ENCODE assay signal across 1 cellular context in genomic region chr2:229408356-229408755, GRCh38.
TF ChIP-seq lines count a peak whose summit lies in the region.

No MANE protein-coding gene starts in this region.

TF ChIP-seq in A549, 52 proteins besides CTCF, POLR2A, EP300 and RAD21 (continued from another document):
- TF ChIP-seq FOXS1 (CRISPR knock-in tag; IDR thresholded peaks at IDR 0.05) (peak; percentile 64; the same call in 1 of the 2 replicates), CEBPB (IDR thresholded peaks at IDR 0.05) (peak; percentile 99 to 100), FOSB (CRISPR knock-in tag; IDR thresholded peaks at IDR 0.05) (0 out of 2 replicates have a peak, but pooled peaks have one; percentile 37)
- TF ChIP-seq, protein P1, sequence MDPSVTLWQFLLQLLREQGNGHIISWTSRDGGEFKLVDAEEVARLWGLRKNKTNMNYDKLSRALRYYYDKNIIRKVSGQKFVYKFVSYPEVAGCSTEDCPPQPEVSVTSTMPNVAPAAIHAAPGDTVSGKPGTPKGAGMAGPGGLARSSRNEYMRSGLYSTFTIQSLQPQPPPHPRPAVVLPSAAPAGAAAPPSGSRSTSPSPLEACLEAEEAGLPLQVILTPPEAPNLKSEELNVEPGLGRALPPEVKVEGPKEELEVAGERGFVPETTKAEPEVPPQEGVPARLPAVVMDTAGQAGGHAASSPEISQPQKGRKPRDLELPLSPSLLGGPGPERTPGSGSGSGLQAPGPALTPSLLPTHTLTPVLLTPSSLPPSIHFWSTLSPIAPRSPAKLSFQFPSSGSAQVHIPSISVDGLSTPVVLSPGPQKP (IDR thresholded peaks at IDR 0.05; ENCODE audit: low read depth, low read length): no peak
